Comparison of ENCODE assay signal across 9 cellular contexts in the genomic region with DNA sequence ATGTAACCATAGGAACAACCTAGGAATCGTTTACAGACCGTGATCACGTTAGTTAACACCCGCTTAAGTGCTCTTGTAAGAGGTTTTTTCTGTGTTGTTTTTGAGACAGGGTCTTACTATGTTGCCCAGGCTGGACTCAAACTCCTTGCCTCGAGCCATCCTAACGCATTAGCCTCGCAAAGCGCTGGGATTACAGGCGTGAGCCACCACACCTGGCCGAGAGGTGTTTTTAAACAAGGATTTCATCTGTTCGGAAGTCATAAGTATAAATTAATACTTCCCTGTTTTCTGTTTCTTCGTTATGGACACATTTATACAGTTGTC. TPM values are rescaled to one million over a fixed set of nuclear protein-coding genes. Genes with fewer than 3 reads are reported as not detected.
DNase-seq lines count a peak whose midpoint lies in the region; ATAC-seq and TF ChIP-seq lines count a peak whose summit lies in the region.
"Had no signal": no experiment of that assay in that cellular context is flagged by ENCODE, and none has a peak within 500 bp of the region (broad histone marks: within the 10 kb centered on the region; RNA-seq: fewer than 3 reads in every experiment).

No MANE protein-coding gene starts in this region.

- H3K9ac ChIP-seq in BLaER1 treated with 17β-estradiol and CSF1 and Interleukin-3, amounts not matched to agents 10 nM and 100 nM: peak overlapping the region; percentile 72 to 84 (median 78)
- H3K9ac ChIP-seq in Karpas-422 (ENCODE audit: low read length): peak overlapping the region; percentile 93

- no peak for ATAC-seq in HG03432 (IDR thresholded peaks at IDR 0.05; ENCODE audit: unreplicated experiment)

- H3K4me2 ChIP-seq in BLaER1 treated with 17β-estradiol and CSF1 and Interleukin-3, amounts not matched to agents 10 nM and 100 nM: peak overlapping the region; percentile 41 to 80 (median 70)
- peak overlapping the region; percentile 84 for H3K4me2 ChIP-seq in Karpas-422 (ENCODE audit: low read depth, low read length, poor library complexity, severe bottlenecking)

- peaks cover 0 to 15% (median 2%) of the 10 kb centered on the region in 10 experiments; a peak in 9 of 20 replicates for H3K4me1 ChIP-seq in BLaER1 treated with 17β-estradiol and CSF1 and Interleukin-3, amounts not matched to agents 10 nM and 100 nM
- H3K4me1 ChIP-seq in Karpas-422 (ENCODE audit: low read length): peaks cover 61% of the 10 kb centered on the region

- H3K27me3 Mint-ChIP-seq in nephron progenitor cell (ENCODE audit: low read depth, poor library complexity): peaks cover 27% of the 10 kb centered on the region

- peak; percentile 75 for DNase-seq in Karpas-422
- no peak for DNase-seq in coronary artery (ENCODE audit: low spot score)
- no peak for DNase-seq in nephron progenitor cell
- no peak for DNase-seq in retina
- no peak for DNase-seq in posterior cingulate gyrus
- DNase-seq in NK-92 treated with Interleukin-12 subunit alpha and Interleukin-12 subunit beta, amount 100 ng/mL, for 24 hours (lab: John Stamatoyannopoulos, UW): no peak

- H3K9me3 ChIP-seq in BLaER1 treated with 17β-estradiol and CSF1 and Interleukin-3, amounts not matched to agents 10 nM and 100 nM (replicated peaks in 1 of 11): peaks cover 0 to 14% (median 7%) of the 10 kb centered on the region in 11 experiments; a peak in 7 of 22 replicates
- no peaks in the 10 kb centered on the region for H3K9me3 ChIP-seq in Karpas-422 (ENCODE audit: low read length)

- intact Hi-C loops in posterior cingulate gyrus (cut with DNase I): no loop called here

- H3K4me3 Mint-ChIP-seq in nephron progenitor cell: peak overlapping the region; percentile 98

- peak overlapping the region; percentile 64 to 83 (median 73) for H3K4me3 ChIP-seq in BLaER1 treated with 17β-estradiol and CSF1 and Interleukin-3, amounts not matched to agents 10 nM and 100 nM
- H3K4me3 ChIP-seq in Karpas-422 (ENCODE audit: low read length) (peak overlapping the region; percentile 81), coronary artery (peak overlapping the region; percentile 93)

- peak overlapping the region in 10 of 11 experiments; percentile 49 to 74 (median 68); a peak in 20 of 22 replicates for H3K27ac ChIP-seq in BLaER1 treated with 17β-estradiol and CSF1 and Interleukin-3, amounts not matched to agents 10 nM and 100 nM
- H3K27ac ChIP-seq in Karpas-422 (ENCODE audit: low read length) (peak overlapping the region; percentile 49), coronary artery (peak overlapping the region; percentile 47 to 84)

- peaks cover 19% of the 10 kb centered on the region for H3K36me3 Mint-ChIP-seq in nephron progenitor cell (ENCODE audit: low read depth)

- peak overlapping the region; percentile 74 for H3K27ac Mint-ChIP-seq in nephron progenitor cell

- peaks cover 5% of the 10 kb centered on the region for H3K9me3 Mint-ChIP-seq in nephron progenitor cell

- peaks cover 7% of the 10 kb centered on the region; the same call in 1 of the 2 replicates for H3K9me2 ChIP-seq in Karpas-422 (replicated peaks; ENCODE audit: insufficient read depth, low read length)

- peaks cover 66% of the 10 kb centered on the region for H3K79me2 ChIP-seq in Karpas-422 (ENCODE audit: low read length)

- no peak overlapping the region for H2AFZ ChIP-seq in Karpas-422 (ENCODE audit: low read length)

- peaks cover 45% of the 10 kb centered on the region for H3K4me1 Mint-ChIP-seq in nephron progenitor cell

- H4K20me1 ChIP-seq in BLaER1 treated with 17β-estradiol and CSF1 and Interleukin-3, amounts not matched to agents 10 nM and 100 nM: peaks cover 0 to 21% (median 6%) of the 10 kb centered on the region in 11 experiments; a peak in 11 of 22 replicates
- no peaks in the 10 kb centered on the region for H4K20me1 ChIP-seq in Karpas-422 (ENCODE audit: insufficient read depth, low read depth, low read length)

- H3K36me3 ChIP-seq in BLaER1 treated with 17β-estradiol and CSF1 and Interleukin-3, amounts not matched to agents 10 nM and 100 nM: peaks cover 0 to 32% (median 10%) of the 10 kb centered on the region in 11 experiments; a peak in 19 of 22 replicates
- peaks cover 32% of the 10 kb centered on the region; the same call in 1 of the 2 replicates for H3K36me3 ChIP-seq in Karpas-422 (ENCODE audit: insufficient read depth, low read length)

- TF ChIP-seq CTCF in coronary artery (IDR thresholded peaks at IDR 0.05) (no peak), nephron progenitor cell (IDR thresholded peaks at IDR 0.05) (no peak)

- H3K27me3 ChIP-seq in BLaER1 treated with 17β-estradiol and CSF1 and Interleukin-3, amounts not matched to agents 10 nM and 100 nM: peaks cover 35 to 63% (median 56%) of the 10 kb centered on the region in 11 experiments
- no peaks in the 10 kb centered on the region for H3K27me3 ChIP-seq in Karpas-422 (ENCODE audit: low read length)

RNA-seq across cellular contexts. Expression of gene MRS2, which starts 0.7 kb away (rescaled TPM):
- 25.2 and 37.3 TPM in 2 replicates for total RNA-seq in Karpas-422 (2014; rRNA removed; shearing (Covaris generic); ENCODE audit: low replicate concordance)

RNA-seq across cellular contexts. Expression of gene DCDC2, which starts 45.6 kb away (rescaled TPM):
- total RNA-seq in Karpas-422 (2014; rRNA removed; shearing (Covaris generic); ENCODE audit: low replicate concordance): 0.11 and 0.26 TPM in 2 replicates
- total RNA-seq: dermis microvascular lymphatic vessel endothelial cell had no signal
